Comparison of ENCODE assay signal across 8 cellular contexts in genomic region chr2:159615187-159615935, GRCh38. TPM values are rescaled to one million over a fixed set of nuclear protein-coding genes. Genes with fewer than 3 reads are reported as not detected.
DNase-seq lines count a peak whose midpoint lies in the region; ATAC-seq and TF ChIP-seq lines count a peak whose summit lies in the region.

No MANE protein-coding gene starts in this region.

- no peaks in the 10 kb centered on the region for H3K79me2 ChIP-seq in OCI-LY1 (ENCODE audit: insufficient read depth, low read length)

- no peaks in the 10 kb centered on the region for H3K9me3 ChIP-seq in HUES64 (ENCODE audit: insufficient read depth, low read depth, low read length)
- H3K9me3 ChIP-seq in OCI-LY1 (ENCODE audit: low read length): no peaks in the 10 kb centered on the region
- no peaks in the 10 kb centered on the region for H3K9me3 ChIP-seq in esophagus muscularis mucosa

- TF ChIP-seq EP300 in esophagus muscularis mucosa (IDR thresholded peaks at IDR 0.05): no peak

- H3K27me3 ChIP-seq in HUES64 (ENCODE audit: insufficient read depth, low read length) (no peaks in the 10 kb centered on the region), OCI-LY1 (ENCODE audit: insufficient read depth, low read length) (no peaks in the 10 kb centered on the region), esophagus muscularis mucosa (no peaks in the 10 kb centered on the region)

- no peak overlapping the region for H2AFZ ChIP-seq in OCI-LY1 (ENCODE audit: low read length)

- no peaks in the 10 kb centered on the region for H4K20me1 ChIP-seq in OCI-LY1 (ENCODE audit: insufficient read depth, low read length)

- H3K9me3 Mint-ChIP-seq in activated T-cell treated with anti-CD3 and anti-CD28 coated beads, Interleukin-2, amount 50 U/mL, for 4 hours: no peaks in the 10 kb centered on the region

- TF ChIP-seq CTCF in OCI-LY1 (IDR thresholded peaks at IDR 0.05; ENCODE audit: low read length) (no peak), esophagus muscularis mucosa (IDR thresholded peaks at IDR 0.05) (no peak)

- H3K36me3 Mint-ChIP-seq in activated T-cell treated with anti-CD3 and anti-CD28 coated beads, Interleukin-2, amount 50 U/mL, for 4 hours (ENCODE audit: insufficient read depth): no peaks in the 10 kb centered on the region

- H3K9ac ChIP-seq in HUES64 (ENCODE audit: low read depth, low read length) (peak overlapping the region; percentile 97), OCI-LY1 (ENCODE audit: low read length) (peak overlapping the region; percentile 54)

- peaks cover 18% of the 10 kb centered on the region for H3K27me3 Mint-ChIP-seq in activated T-cell treated with anti-CD3 and anti-CD28 coated beads, Interleukin-2, amount 50 U/mL, for 4 hours (ENCODE audit: low read depth)

- H3K4me2 ChIP-seq in OCI-LY1 (ENCODE audit: low read length): peak overlapping the region; percentile 82

- peak overlapping the region; percentile 93 for H3K4me3 ChIP-seq in HUES64 (ENCODE audit: low read length)
- peak overlapping the region; percentile 66 for H3K4me3 ChIP-seq in OCI-LY1 (ENCODE audit: low read depth, low read length, poor library complexity, severe bottlenecking)
- H3K4me3 ChIP-seq in esophagus muscularis mucosa: peak overlapping the region; percentile 76 to 84 (median 77)

- H3K4me1 ChIP-seq in HUES64 (ENCODE audit: insufficient read depth, low read length) (peaks cover 60% of the 10 kb centered on the region), OCI-LY1 (ENCODE audit: insufficient read depth, low read length, severe bottlenecking) (peaks cover 12% of the 10 kb centered on the region), esophagus muscularis mucosa (peaks cover 21 to 51% (median 37%) of the 10 kb centered on the region in 4 donors)

- no peaks in the 10 kb centered on the region for H3F3A ChIP-seq in OCI-LY1 (ENCODE audit: insufficient read depth, low read length)

- H3K9me2 ChIP-seq in OCI-LY1 (ENCODE audit: low read depth, low read length): no peaks in the 10 kb centered on the region

- H3K36me3 ChIP-seq in HUES64 (ENCODE audit: insufficient read depth, low read length) (no peaks in the 10 kb centered on the region), OCI-LY1 (ENCODE audit: insufficient read depth, low read length) (no peaks in the 10 kb centered on the region), esophagus muscularis mucosa (no peaks in the 10 kb centered on the region)

- TF ChIP-seq POLR2A in esophagus muscularis mucosa (IDR thresholded peaks at IDR 0.05; ENCODE audit: low read depth): peak; percentile 22

- intact Hi-C loops in esophagus muscularis mucosa (cut with DNase I): loop anchor here (2.0 to 10.0 kb wide), 2 partner anchors 97 to 179 kb away; partner anchors contain the start of genes CD302 and MARCHF7

- DNase-seq in DMS153 (lab: John Stamatoyannopoulos, UW) (peak; percentile 83), esophagus muscularis mucosa (ENCODE audit: extremely low spot score) (peak; percentile 97), mucosa of gallbladder (ENCODE audit: low spot score) (peak; percentile 91)
- peak; percentile 33 for DNase-seq in activated T-cell treated with anti-CD3 and anti-CD28 coated beads, Interleukin-2, amount 50 U/mL, for 4 hours
- peak in 4 of 6 experiments; percentile 19 to 44 (median 22) for DNase-seq in stimulated activated naive CD4-positive, alpha-beta T cell (lab: John Stamatoyannopoulos, UW)

- WGBS in HUES64: under 1% methylated on average over 44 of the region's 45 CpGs
- 0% methylated on average over 45 of the region's 45 CpGs for WGBS in esophagus muscularis mucosa

- H3K4me3 Mint-ChIP-seq in activated T-cell treated with anti-CD3 and anti-CD28 coated beads, Interleukin-2, amount 50 U/mL, for 4 hours: peak overlapping the region; percentile 81

- peak overlapping the region; percentile 98 for H3K27ac ChIP-seq in HUES64 (ENCODE audit: low read depth, low read length)
- H3K27ac ChIP-seq in OCI-LY1 (ENCODE audit: low read depth, low read length, poor library complexity, severe bottlenecking): no peak overlapping the region
- H3K27ac ChIP-seq in esophagus muscularis mucosa (replicated peaks in 1 of 4): peak overlapping the region; percentile 97 to 98 (median 97)

- ATAC-seq in GM21515 (IDR thresholded peaks at IDR 0.05; ENCODE audit: unreplicated experiment): peak; percentile 67
- peak; percentile 72 to 76 for ATAC-seq in activated T-cell treated with anti-CD3 and anti-CD28 coated beads, Interleukin-2, amount 50 U/mL, for 4 hours

- H3K4me1 Mint-ChIP-seq in activated T-cell treated with anti-CD3 and anti-CD28 coated beads, Interleukin-2, amount 50 U/mL, for 4 hours (ENCODE audit: low read depth): peaks cover 8% of the 10 kb centered on the region

RNA-seq across cellular contexts. Expression of gene BAZ2B, which starts 1.0 kb away (rescaled TPM):
- 17.1 TPM for polyA plus RNA-seq in HUES64 (2013, experiment 1 of 2)
- polyA plus RNA-seq in HUES64 (2013, experiment 2 of 2): 15.5 TPM
- 1 to 10 TPM; 5.0 to 6.7 (median 5.1) TPM for total RNA-seq in activated T-cell treated with anti-CD3 and anti-CD28 coated beads, Interleukin-2, amount 50 U/mL, for 4 hours
- total RNA-seq in esophagus muscularis mucosa (10 to 100 TPM; 76.3 to 97.2 (median 91.0) TPM), mucosa of gallbladder (77.7 TPM)

Comparison
In these comparisons a context has a peak if more than half of its experiments do, and no peak if none do; other contexts are left out.
1. DNase-seq: peak in every context shown above with its lines; median percentile 97 in esophagus muscularis mucosa; 91 in mucosa of gallbladder; 83 in DMS153; 33 in activated T-cell treated with anti-CD3 and anti-CD28 coated beads, Interleukin-2, amount 50 U/mL, for 4 hours; 22 in stimulated activated naive CD4-positive, alpha-beta T cell.
2. RNA of gene BAZ2B, which starts 1.0 kb away (total RNA-seq): 76.3 to 97.2 TPM in esophagus muscularis mucosa and 77.7 TPM in mucosa of gallbladder (single experiment); 5.0 to 6.7 TPM in activated T-cell treated with anti-CD3 and anti-CD28 coated beads, Interleukin-2, amount 50 U/mL, for 4 hours; every median in the first group is over 10 times any median in the second.
3. Peak in every context shown above with its lines, with median percentiles within 50 percentile points of each other: H3K4me3 ChIP-seq.